16 cellular contexts compared by ENCODE assay signal in the genomic region with DNA sequence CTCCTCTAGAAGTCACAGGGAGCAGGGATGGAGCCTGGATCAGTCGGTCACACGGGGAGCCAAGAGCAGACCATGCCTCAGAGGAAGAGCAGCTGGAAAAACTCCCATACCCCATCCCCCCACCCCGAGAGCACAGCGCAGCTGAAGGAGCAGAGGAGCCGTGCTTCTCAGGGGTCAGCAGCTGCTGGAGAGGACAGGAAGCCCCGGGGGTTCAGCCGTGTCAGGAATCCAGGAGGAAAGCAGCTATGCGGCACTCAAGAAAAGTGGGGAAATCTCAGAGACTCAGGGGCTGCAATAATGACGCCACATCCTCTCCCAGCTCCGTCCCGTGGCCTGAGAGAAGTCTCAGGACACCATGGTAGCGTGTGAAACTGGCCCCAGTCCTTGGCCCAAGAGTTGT.
"Had no signal": no experiment of that assay in that cellular context is flagged by ENCODE, and none has a peak within 500 bp of the region (broad histone marks: within the 10 kb centered on the region; RNA-seq: fewer than 3 reads in every experiment).

No MANE protein-coding gene starts in this region.

- H3K4me1 ChIP-seq: colonic mucosa, esophagus muscularis mucosa had no signal

- H3K27me3 ChIP-seq: colonic mucosa, esophagus muscularis mucosa, thyroid gland had no signal

- H3K9me3 ChIP-seq: colonic mucosa, esophagus muscularis mucosa, thyroid gland had no signal

- H3K27ac ChIP-seq: colonic mucosa, esophagus muscularis mucosa, skin epidermis, thyroid gland had no signal

- DNase-seq: activated CD4-positive, alpha-beta T cell treated with anti-CD3 and anti-CD28 coated beads, Interleukin-2, amount 10 ng/mL, durations not matched to agents 24 days and 14 days; activated CD4-positive, CD25-positive, alpha-beta regulatory T cell; activated CD8-positive, alpha-beta memory T cell treated with anti-CD3 and anti-CD28 coated beads, Interleukin-2, amount 50 U/mL, for 4 hours; activated CD8-positive, alpha-beta T cell treated with anti-CD3 and anti-CD28 coated beads, Interleukin-2, amount 10 ng/mL, durations not matched to agents 7 days and 5 days; activated gamma-delta T cell; activated T-cell treated with anti-CD3 and anti-CD28 coated beads, Interleukin-2, amount 50 U/mL, for 48 hours; caudate nucleus; colonic mucosa; naive thymus-derived CD4-positive, alpha-beta T cell; stimulated activated CD4-positive, alpha-beta T cell treated with anti-CD3 and anti-CD28 coated beads, Interleukin-15, amount 100 ng/mL, for 24 hours; stimulated activated CD4-positive, alpha-beta T cell treated with anti-CD3 and anti-CD28 coated beads, Interleukin-4, amount 100 ng/mL, for 1 hour; stimulated activated naive B cell treated with anti-CD40 and anti-IgM and Interleukin-4, amounts not matched to agents 10 μg/mL and 1 μg/mL and 100 μg/mL, for 72 hours; SW 1271; thyroid gland had no signal

- H3K36me3 ChIP-seq: colonic mucosa, thyroid gland had no signal

- H3K4me3 ChIP-seq: colonic mucosa, esophagus muscularis mucosa, skin epidermis, thyroid gland had no signal
